8 cellular contexts compared by ENCODE assay signal in genomic region chr9:121598167-121599000, GRCh38. TPM values are rescaled to one million over a fixed set of nuclear protein-coding genes. Genes with fewer than 3 reads are reported as not detected.
DNase-seq lines count a peak whose midpoint lies in the region; ATAC-seq and TF ChIP-seq lines count a peak whose summit lies in the region.

No MANE protein-coding gene starts in this region.

- H3K4me3 ChIP-seq in coronary artery (peak overlapping the region; percentile 79), thoracic aorta (peak overlapping the region; percentile 89)

- H3K27me3 ChIP-seq in thoracic aorta (replicated peaks; ENCODE audit: insufficient read depth): no peaks in the 10 kb centered on the region

- no peaks in the 10 kb centered on the region for H3K9me3 ChIP-seq in thoracic aorta

- peak overlapping the region; percentile 57 to 92 for H3K27ac ChIP-seq in coronary artery
- peak overlapping the region; percentile 48 to 71 for H3K27ac ChIP-seq in thoracic aorta

- DNase-seq in LHCN-M2 (ENCODE audit: low read depth) (peak; percentile 30), coronary artery (ENCODE audit: low spot score) (peak; percentile 91), left kidney (ENCODE audit: low read depth, low spot score) (peak; percentile 97), thoracic aorta (ENCODE audit: low spot score) (no peak), GOT3 (lab: John Stamatoyannopoulos, UW) (no peak), NCI-H69 (lab: John Stamatoyannopoulos, UW) (no peak), NCI-H1436 (lab: John Stamatoyannopoulos, UW) (no peak)

- no peak for TF ChIP-seq CTCF in coronary artery (IDR thresholded peaks at IDR 0.05)
- TF ChIP-seq CTCF in thoracic aorta (IDR thresholded peaks at IDR 0.05): no peak

- H3K36me3 ChIP-seq in thoracic aorta: no peaks in the 10 kb centered on the region

- H3K4me1 ChIP-seq in thoracic aorta (ENCODE audit: control insufficient read depth in 1 of 2, low read depth in 2 of 2): peaks cover 8 to 22% of the 10 kb centered on the region in 2 donors

- ATAC-seq in thoracic aorta (ENCODE audit: insufficient number of reproducible peaks, low FRiP score, low read depth) (no peak), HG02840 (IDR thresholded peaks at IDR 0.05; ENCODE audit: low FRiP score, unreplicated experiment) (no peak)

RNA-seq across cellular contexts. Expression of gene DAB2IP, which starts 53.0 kb away (rescaled TPM):
- total RNA-seq in LHCN-M2 (2014; rRNA removed) (4.0 and 4.4 TPM in 2 replicates), thoracic aorta (100 to 1,000 TPM in 1 of 2 donors, 10 to 100 TPM in 1; 87.4 to 104 TPM)
- 3.9 TPM for polyA plus RNA-seq in LHCN-M2 (2012)

Comparison
In these comparisons a context has a peak if more than half of its experiments do, and no peak if none do; other contexts are left out.
1. DNase-seq: peak in LHCN-M2 (single experiment), coronary artery (single experiment) and left kidney (single experiment); none in thoracic aorta (single experiment), GOT3 (single experiment), NCI-H69 (single experiment) and NCI-H1436 (single experiment).
2. RNA of gene DAB2IP, which starts 53.0 kb away (total RNA-seq): 87.4 to 104 TPM in thoracic aorta; 4.0 to 4.4 TPM in LHCN-M2; every median in the first group is over 10 times any median in the second.